ENCODE assay signal across 1 cellular context in genomic region chrX:45747905-45748304, GRCh38.
TF ChIP-seq lines count a peak whose summit lies in the region.

No MANE protein-coding gene starts in this region.

TF ChIP-seq in IMR-90, 13 proteins besides CTCF, POLR2A, EP300 and RAD21:
- TF ChIP-seq FOS (IDR thresholded peaks at IDR 0.05; ENCODE audit: low read depth, low read length) (no peak), RCOR1 (IDR thresholded peaks at IDR 0.05; ENCODE audit: insufficient replicate concordance, low read length) (no peak), MAZ (IDR thresholded peaks at IDR 0.05; ENCODE audit: borderline replicate concordance, low read depth, low read length) (no peak), CEBPB (IDR thresholded peaks at IDR 0.05; ENCODE audit: low read depth, low read length) (no peak), BHLHE40 (IDR thresholded peaks at IDR 0.05; ENCODE audit: low read depth, low read length) (no peak), CHD1 (IDR thresholded peaks at IDR 0.05; ENCODE audit: low read depth, low read length) (no peak), MXI1 (IDR thresholded peaks at IDR 0.05; ENCODE audit: borderline replicate concordance, low read depth, low read length) (no peak), MAFK (IDR thresholded peaks at IDR 0.05; ENCODE audit: low read depth, low read length) (no peak), SMC3 (IDR thresholded peaks at IDR 0.05; ENCODE audit: low read depth, low read length) (no peak)
- TF ChIP-seq, protein P1, sequence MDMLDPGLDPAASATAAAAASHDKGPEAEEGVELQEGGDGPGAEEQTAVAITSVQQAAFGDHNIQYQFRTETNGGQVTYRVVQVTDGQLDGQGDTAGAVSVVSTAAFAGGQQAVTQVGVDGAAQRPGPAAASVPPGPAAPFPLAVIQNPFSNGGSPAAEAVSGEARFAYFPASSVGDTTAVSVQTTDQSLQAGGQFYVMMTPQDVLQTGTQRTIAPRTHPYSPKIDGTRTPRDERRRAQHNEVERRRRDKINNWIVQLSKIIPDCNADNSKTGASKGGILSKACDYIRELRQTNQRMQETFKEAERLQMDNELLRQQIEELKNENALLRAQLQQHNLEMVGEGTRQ (IDR thresholded peaks at IDR 0.05; ENCODE audit: low read depth, low read length), result no peak
